9 cellular contexts compared by ENCODE assay signal in the genomic region with DNA sequence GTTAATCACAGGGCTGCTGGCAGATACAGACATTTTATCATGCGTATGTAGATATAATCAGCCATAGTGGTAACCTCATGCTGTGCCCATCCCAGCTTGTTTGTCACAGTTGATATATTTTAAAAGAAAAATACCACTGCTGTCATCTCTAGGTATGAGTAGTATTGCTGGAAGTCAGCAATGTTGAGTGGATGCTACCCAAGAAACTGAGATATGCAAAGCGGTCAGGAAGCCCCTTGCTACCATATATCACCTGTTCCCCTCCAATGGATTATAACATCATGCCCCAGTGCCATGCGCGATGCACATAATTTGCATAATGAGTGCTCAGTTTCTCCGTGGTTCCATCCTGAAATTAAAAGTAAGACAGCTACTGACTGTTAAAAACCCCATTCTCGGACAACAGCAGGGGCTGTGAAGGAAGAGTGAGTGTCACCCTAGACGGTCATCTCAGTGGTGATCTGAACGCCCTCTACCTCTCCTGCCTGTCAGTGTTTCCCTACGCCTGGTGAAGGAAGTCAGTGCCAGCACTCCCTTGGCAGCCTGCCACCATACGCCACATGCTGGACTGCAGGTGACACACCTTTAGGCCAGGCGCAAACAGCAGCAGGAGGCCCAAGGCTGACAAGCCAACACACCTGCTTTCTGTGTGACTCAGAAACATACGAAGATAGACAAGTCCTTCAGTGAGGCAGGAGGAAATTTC. TPM values are rescaled to one million over a fixed set of nuclear protein-coding genes. Genes with fewer than 3 reads are reported as not detected.
DNase-seq lines count a peak whose midpoint lies in the region; ATAC-seq lines count a peak whose summit lies in the region.
"Had no signal": no experiment of that assay in that cellular context is flagged by ENCODE, and none has a peak within 500 bp of the region (broad histone marks: within the 10 kb centered on the region; RNA-seq: fewer than 3 reads in every experiment).

No MANE protein-coding gene starts in this region.

- H3K27ac ChIP-seq in trophoblast cell (ENCODE audit: low read depth, low read length) = no peak overlapping the region
- H3K27ac ChIP-seq: ovary had no signal

- no peak overlapping the region for H2AK5ac ChIP-seq in trophoblast cell (ENCODE audit: low read length)

- no peaks in the 10 kb centered on the region for H3K27me3 Mint-ChIP-seq in activated naive CD8-positive, alpha-beta T cell

- H2BK120ac ChIP-seq in trophoblast cell (ENCODE audit: insufficient read depth, low read length, poor library complexity) = no peak overlapping the region

- H3K4me2 ChIP-seq in trophoblast cell (ENCODE audit: low read length) = no peak overlapping the region

- peaks cover 3% of the 10 kb centered on the region for H3K79me2 ChIP-seq in trophoblast cell (ENCODE audit: control insufficient read depth, insufficient read depth, low read length, poor library complexity)

- H3K9me3 Mint-ChIP-seq in activated naive CD8-positive, alpha-beta T cell (ENCODE audit: low read depth) = no peaks in the 10 kb centered on the region

- ATAC-seq in HG03045 (IDR thresholded peaks at IDR 0.05; ENCODE audit: unreplicated experiment) = peak; percentile 54

- WGBS in trophoblast cell (ENCODE audit: extremely low coverage, insufficient coverage, insufficient read length) = no CpG with 5 or more reads among the region's 12 CpGs

- H4K12ac ChIP-seq in trophoblast cell (ENCODE audit: low read depth, low read length) = no peak overlapping the region

- H3K14ac ChIP-seq in trophoblast cell (ENCODE audit: low read length) = no peak overlapping the region

- H3K9me3 ChIP-seq in trophoblast cell (ENCODE audit: insufficient read depth, low read depth, low read length) = no peaks in the 10 kb centered on the region
- H3K9me3 ChIP-seq: ovary had no signal

- peaks cover 0 to 4% of the 10 kb centered on the region in 2 experiments for H3K36me3 ChIP-seq in trophoblast cell (ENCODE audit: control insufficient read depth in 1 of 2, insufficient read depth in 2 of 2, low read length in 2 of 2)
- H3K36me3 ChIP-seq: ovary had no signal

- no peak overlapping the region for H3K4me3 ChIP-seq in trophoblast cell (ENCODE audit: low read depth, low read length)
- H3K4me3 ChIP-seq: ovary had no signal

- H3K4me3 Mint-ChIP-seq in activated naive CD8-positive, alpha-beta T cell = peak overlapping the region; percentile 96

- H2AFZ ChIP-seq in trophoblast cell (ENCODE audit: insufficient read depth, low read length, poor library complexity) = no peak overlapping the region

- H3K9ac ChIP-seq in trophoblast cell (ENCODE audit: low read length) = no peak overlapping the region

- H3K4ac ChIP-seq in trophoblast cell (ENCODE audit: low read depth, low read length) = no peak overlapping the region

- H3K27ac Mint-ChIP-seq in activated naive CD8-positive, alpha-beta T cell = peak overlapping the region; percentile 97

- H4K91ac ChIP-seq in trophoblast cell (ENCODE audit: low read depth, low read length) = no peak overlapping the region

- no peak overlapping the region for H3K23ac ChIP-seq in trophoblast cell (ENCODE audit: low read length)

- H3K4me1 ChIP-seq in trophoblast cell (ENCODE audit: control insufficient read depth in 1 of 2, insufficient read depth in 2 of 2, low read length in 2 of 2) = peaks cover 2 to 12% of the 10 kb centered on the region in 2 experiments

- H3K4me1 Mint-ChIP-seq in activated naive CD8-positive, alpha-beta T cell (ENCODE audit: low read depth) = peaks cover 68% of the 10 kb centered on the region

- DNase-seq in activated CD8-positive, alpha-beta memory T cell treated with anti-CD3 and anti-CD28 coated beads, Interleukin-2, amount 50 U/mL, for 4 hours = peak; percentile 32
- DNase-seq in activated CD8-positive, alpha-beta memory T cell treated with anti-CD3 and anti-CD28 coated beads for 24 hours = no peak
- DNase-seq in NCI-H526 (lab: John Stamatoyannopoulos, UW) (peak; percentile 10 to 80), trophoblast cell (peak; percentile 97), D341Med (ENCODE audit: low spot score) (no peak), posterior cingulate gyrus (no peak)

- H2BK5ac ChIP-seq in trophoblast cell (ENCODE audit: low read depth, low read length, poor library complexity) = no peak overlapping the region

- H4K8ac ChIP-seq in trophoblast cell (ENCODE audit: low read depth, low read length) = no peak overlapping the region

- H3K79me1 ChIP-seq in trophoblast cell (ENCODE audit: low read length) = peaks cover 5% of the 10 kb centered on the region

- H3K36me3 Mint-ChIP-seq in activated naive CD8-positive, alpha-beta T cell = peaks cover 10% of the 10 kb centered on the region

- H3K18ac ChIP-seq in trophoblast cell (ENCODE audit: low read length) = no peak overlapping the region

- no peak overlapping the region for H2BK12ac ChIP-seq in trophoblast cell (ENCODE audit: low read length)

- intact Hi-C loops in posterior cingulate gyrus (cut with DNase I) = no loop called here

- no peaks in the 10 kb centered on the region for H3K27me3 ChIP-seq in trophoblast cell (ENCODE audit: insufficient read depth, low read length)
- H3K27me3 ChIP-seq: ovary had no signal

RNA-seq across cellular contexts. Expression of a gene that starts 2.7 kb away (rescaled TPM):
- 8.6 and 8.7 TPM in 2 replicates for polyA plus RNA-seq in trophoblast cell (2013)

RNA-seq across cellular contexts. Expression of a gene that starts 39.2 kb away (rescaled TPM):
- 7.0 and 7.9 TPM in 2 replicates for polyA plus RNA-seq in trophoblast cell (2013)

RNA-seq across cellular contexts. Expression of a gene that starts 55.9 kb away (rescaled TPM):
- polyA plus RNA-seq in trophoblast cell (2013) = 14.1 and 17.7 TPM in 2 replicates

Comparison
In these comparisons a context has a peak if more than half of its experiments do, and no peak if none do; other contexts are left out.
1. DNase-seq: peak in activated CD8-positive, alpha-beta memory T cell treated with anti-CD3 and anti-CD28 coated beads, Interleukin-2, amount 50 U/mL, for 4 hours (single experiment), NCI-H526 (2 of 2) and trophoblast cell (2 of 2); none in activated CD8-positive, alpha-beta memory T cell treated with anti-CD3 and anti-CD28 coated beads for 24 hours (single experiment), D341Med (single experiment) and posterior cingulate gyrus (0 of 10).